In genomic region chr18:78582131-78582789, GRCh38 we compare ENCODE assay signal across 17 cellular contexts.
DNase-seq lines count a peak whose midpoint lies in the region; ATAC-seq and TF ChIP-seq lines count a peak whose summit lies in the region.
"Had no signal": no experiment of that assay in that cellular context is flagged by ENCODE, and none has a peak within 500 bp of the region (broad histone marks: within the 10 kb centered on the region; RNA-seq: fewer than 3 reads in every experiment).

No MANE protein-coding gene starts in this region.

- no peak overlapping the region for H3K27ac Mint-ChIP-seq in stimulated activated naive CD8-positive, alpha-beta T cell treated with anti-CD3 and anti-CD28 coated beads, Interleukin-15, amount 100 ng/mL, for 72 hours
- H3K27ac Mint-ChIP-seq in neural progenitor cell = peak overlapping the region; percentile 11

- no peak for DNase-seq in stimulated activated naive CD8-positive, alpha-beta T cell treated with anti-CD3 and anti-CD28 coated beads, Interleukin-15, amount 100 ng/mL, for 72 hours
- DNase-seq in stimulated activated naive CD8-positive, alpha-beta T cell treated with anti-CD3 and anti-CD28 coated beads, Interleukin-15, Interleukin-2, amounts not matched to agents 100 U/mL and 50 U/mL, for 24 hours = no peak
- DNase-seq in MM.1S = no peak
- DNase-seq in neural progenitor cell (ENCODE audit: low spot score) = no peak
- DNase-seq in vagina (ENCODE audit: extremely low spot score in 2 of 2) = peak; percentile 40 to 42
- no peak for DNase-seq in trophoblast cell
- no peak for DNase-seq in H4 (ENCODE audit: low spot score)
- DNase-seq: Calu3, DMS79 treated with DMSO at 0.1 percent for 48 hours, NCI-H2081, NCI-H2227 treated with DMSO at 0.1 percent for 48 hours, NCI-H526 treated with DMSO at 0.1 percent for 48 hours, RPMI8226, SIG-M5, SK-N-SH had no signal

- intact Hi-C loops in vagina (cut with DNase I) = no loop called here

- no peak overlapping the region for H3K9ac ChIP-seq in MM.1S (ENCODE audit: low read length)
- H3K9ac ChIP-seq in neural progenitor cell = no peak overlapping the region
- H3K9ac ChIP-seq in trophoblast cell (ENCODE audit: low read length) = no peak overlapping the region
- H3K9ac ChIP-seq: SK-N-SH had no signal

- no peak overlapping the region for H2AFZ ChIP-seq in MM.1S (ENCODE audit: low read length)
- no peak overlapping the region for H2AFZ ChIP-seq in neural progenitor cell (replicated peaks)
- no peak overlapping the region for H2AFZ ChIP-seq in trophoblast cell (ENCODE audit: insufficient read depth, low read length, poor library complexity)

- no peak overlapping the region for H4K12ac ChIP-seq in trophoblast cell (ENCODE audit: low read depth, low read length)

- H4K91ac ChIP-seq in trophoblast cell (ENCODE audit: low read depth, low read length) = no peak overlapping the region

- H2BK120ac ChIP-seq in trophoblast cell (ENCODE audit: insufficient read depth, low read length, poor library complexity) = no peak overlapping the region

- no peak for TF ChIP-seq EP300 in gastroesophageal sphincter (IDR thresholded peaks at IDR 0.05)

- no peaks in the 10 kb centered on the region for H3K4me1 ChIP-seq in MM.1S (ENCODE audit: low read length)
- H3K4me1 ChIP-seq in neural progenitor cell = no peaks in the 10 kb centered on the region
- no peaks in the 10 kb centered on the region for H3K4me1 ChIP-seq in vagina
- H3K4me1 ChIP-seq in gastroesophageal sphincter = no peaks in the 10 kb centered on the region
- no peaks in the 10 kb centered on the region for H3K4me1 ChIP-seq in trophoblast cell (ENCODE audit: control insufficient read depth in 1 of 2, insufficient read depth in 2 of 2, low read length in 2 of 2)

- H3K79me2 ChIP-seq in MM.1S (ENCODE audit: low read length) (no peaks in the 10 kb centered on the region), neural progenitor cell (ENCODE audit: low read depth) (no peaks in the 10 kb centered on the region), trophoblast cell (ENCODE audit: control insufficient read depth, insufficient read depth, low read length, poor library complexity) (no peaks in the 10 kb centered on the region)

- H4K20me1 ChIP-seq in MM.1S (ENCODE audit: insufficient read depth, low read length) (no peaks in the 10 kb centered on the region), neural progenitor cell (ENCODE audit: low read depth) (no peaks in the 10 kb centered on the region)

- peak overlapping the region; percentile 45; the same call in 1 of the 2 replicates for H3K4me2 ChIP-seq in MM.1S (ENCODE audit: low read depth, low read length)
- no peak overlapping the region for H3K4me2 ChIP-seq in neural progenitor cell
- H3K4me2 ChIP-seq in trophoblast cell (ENCODE audit: low read length) = no peak overlapping the region
- H3K4me2 ChIP-seq: SK-N-SH had no signal

- H3K23ac ChIP-seq in trophoblast cell (ENCODE audit: low read length) = no peak overlapping the region

- no peak overlapping the region for H3K14ac ChIP-seq in trophoblast cell (ENCODE audit: low read length)

- H3K4ac ChIP-seq in trophoblast cell (ENCODE audit: low read depth, low read length) = no peak overlapping the region

- H4K8ac ChIP-seq in trophoblast cell (ENCODE audit: low read depth, low read length) = no peak overlapping the region

- H2BK12ac ChIP-seq in trophoblast cell (ENCODE audit: low read length) = no peak overlapping the region

- ATAC-seq in stimulated activated naive CD8-positive, alpha-beta T cell treated with anti-CD3 and anti-CD28 coated beads, Interleukin-15, amount 100 ng/mL, for 72 hours = peak; percentile 8
- no peak for ATAC-seq in stimulated activated naive CD8-positive, alpha-beta T cell treated with anti-CD3 and anti-CD28 coated beads, Interleukin-15, Interleukin-2, amounts not matched to agents 100 U/mL and 50 U/mL, for 24 hours
- no peak for ATAC-seq in gastroesophageal sphincter
- ATAC-seq: K562 had no signal

- no peak overlapping the region for H3K18ac ChIP-seq in trophoblast cell (ENCODE audit: low read length)

- H3F3A ChIP-seq in MM.1S (ENCODE audit: insufficient read depth, low read length) (no peaks in the 10 kb centered on the region), neural progenitor cell (ENCODE audit: low read depth) (no peaks in the 10 kb centered on the region)

- H3K9me3 ChIP-seq in MM.1S (replicated peaks; ENCODE audit: insufficient read depth, low read length) (no peaks in the 10 kb centered on the region), neural progenitor cell (ENCODE audit: low read depth) (no peaks in the 10 kb centered on the region), vagina (no peaks in the 10 kb centered on the region), gastroesophageal sphincter (no peaks in the 10 kb centered on the region), trophoblast cell (ENCODE audit: insufficient read depth, low read depth, low read length) (peaks cover 6% of the 10 kb centered on the region)
- H3K9me3 ChIP-seq: SK-N-SH had no signal

- no peaks in the 10 kb centered on the region for H3K36me3 Mint-ChIP-seq in neural progenitor cell

- no peaks in the 10 kb centered on the region for H3K36me3 ChIP-seq in MM.1S (replicated peaks; ENCODE audit: insufficient read depth, low read length)
- no peaks in the 10 kb centered on the region for H3K36me3 ChIP-seq in neural progenitor cell
- no peaks in the 10 kb centered on the region for H3K36me3 ChIP-seq in vagina
- H3K36me3 ChIP-seq in gastroesophageal sphincter = no peaks in the 10 kb centered on the region
- no peaks in the 10 kb centered on the region for H3K36me3 ChIP-seq in trophoblast cell (ENCODE audit: control insufficient read depth in 1 of 2, insufficient read depth in 2 of 2, low read length in 2 of 2)

- no peaks in the 10 kb centered on the region for H3K4me1 Mint-ChIP-seq in stimulated activated naive CD8-positive, alpha-beta T cell treated with anti-CD3 and anti-CD28 coated beads, Interleukin-15, amount 100 ng/mL, for 72 hours
- peaks cover 2% of the 10 kb centered on the region for H3K4me1 Mint-ChIP-seq in neural progenitor cell

- H3K9me3 Mint-ChIP-seq in stimulated activated naive CD8-positive, alpha-beta T cell treated with anti-CD3 and anti-CD28 coated beads, Interleukin-15, amount 100 ng/mL, for 72 hours = no peaks in the 10 kb centered on the region
- H3K9me3 Mint-ChIP-seq in neural progenitor cell = peaks cover 17% of the 10 kb centered on the region

- WGBS in gastroesophageal sphincter (ENCODE audit: low coverage in 1 of 2), 2 donors = 80 to 84% methylated on average over 3 to 10 of the region's 25 CpGs
- WGBS in trophoblast cell (ENCODE audit: extremely low coverage, insufficient coverage, insufficient read length) = no CpG with 5 or more reads among the region's 25 CpGs

- H3K4me3 ChIP-seq in MM.1S (ENCODE audit: low read length) (no peak overlapping the region; the same call in 1 of the 2 replicates), neural progenitor cell (no peak overlapping the region), vagina (no peak overlapping the region), gastroesophageal sphincter (no peak overlapping the region), trophoblast cell (ENCODE audit: low read depth, low read length) (no peak overlapping the region)
- H3K4me3 ChIP-seq: K562 had no signal

- no peaks in the 10 kb centered on the region for H3K79me1 ChIP-seq in trophoblast cell (ENCODE audit: low read length)

- no peak overlapping the region for H2AK5ac ChIP-seq in trophoblast cell (ENCODE audit: low read length)

- H3K27ac ChIP-seq in MM.1S (ENCODE audit: low read length) (no peak overlapping the region), neural progenitor cell (no peak overlapping the region), vagina (no peak overlapping the region), gastroesophageal sphincter (no peak overlapping the region), trophoblast cell (ENCODE audit: low read depth, low read length) (no peak overlapping the region)

- no peak overlapping the region for H2BK5ac ChIP-seq in trophoblast cell (ENCODE audit: low read depth, low read length, poor library complexity)

- no peaks in the 10 kb centered on the region for H3K27me3 Mint-ChIP-seq in stimulated activated naive CD8-positive, alpha-beta T cell treated with anti-CD3 and anti-CD28 coated beads, Interleukin-15, amount 100 ng/mL, for 72 hours
- H3K27me3 Mint-ChIP-seq in neural progenitor cell (ENCODE audit: insufficient read depth, low read depth) = peaks cover 5% of the 10 kb centered on the region

- no peak overlapping the region for H3K4me3 Mint-ChIP-seq in stimulated activated naive CD8-positive, alpha-beta T cell treated with anti-CD3 and anti-CD28 coated beads, Interleukin-15, amount 100 ng/mL, for 72 hours
- H3K4me3 Mint-ChIP-seq in neural progenitor cell = no peak overlapping the region

- no peak for TF ChIP-seq POLR2A in vagina (IDR thresholded peaks at IDR 0.05)
- no peak for TF ChIP-seq POLR2A in gastroesophageal sphincter (IDR thresholded peaks at IDR 0.05)

- H3K9me2 ChIP-seq in MM.1S (replicated peaks; ENCODE audit: insufficient read depth, low read length) = no peaks in the 10 kb centered on the region
- H3K9me2 ChIP-seq: SK-N-SH had no signal

- no peak for TF ChIP-seq CTCF in MM.1S (IDR thresholded peaks at IDR 0.05; ENCODE audit: low read length)
- TF ChIP-seq CTCF in neural progenitor cell (IDR thresholded peaks at IDR 0.05) = no peak
- TF ChIP-seq CTCF in vagina (IDR thresholded peaks at IDR 0.05) = no peak
- TF ChIP-seq CTCF in gastroesophageal sphincter (IDR thresholded peaks at IDR 0.05) = no peak

- H3K27me3 ChIP-seq in MM.1S (replicated peaks; ENCODE audit: insufficient read depth, low read length) = no peaks in the 10 kb centered on the region
- H3K27me3 ChIP-seq in neural progenitor cell = no peaks in the 10 kb centered on the region
- no peaks in the 10 kb centered on the region for H3K27me3 ChIP-seq in vagina
- peaks cover 14% of the 10 kb centered on the region for H3K27me3 ChIP-seq in gastroesophageal sphincter
- no peaks in the 10 kb centered on the region for H3K27me3 ChIP-seq in trophoblast cell (ENCODE audit: insufficient read depth, low read length)

Comparison
In these comparisons a context has a peak if more than half of its experiments do, and no peak if none do; other contexts are left out.
1. DNase-seq: peak in vagina (2 of 2); none in stimulated activated naive CD8-positive, alpha-beta T cell treated with anti-CD3 and anti-CD28 coated beads, Interleukin-15, amount 100 ng/mL, for 72 hours (0 of 2), stimulated activated naive CD8-positive, alpha-beta T cell treated with anti-CD3 and anti-CD28 coated beads, Interleukin-15, Interleukin-2, amounts not matched to agents 100 U/mL and 50 U/mL, for 24 hours (single experiment), MM.1S (single experiment), neural progenitor cell (single experiment), trophoblast cell (0 of 2) and H4 (single experiment).